8 cellular contexts compared by ENCODE assay signal in the genomic region with DNA sequence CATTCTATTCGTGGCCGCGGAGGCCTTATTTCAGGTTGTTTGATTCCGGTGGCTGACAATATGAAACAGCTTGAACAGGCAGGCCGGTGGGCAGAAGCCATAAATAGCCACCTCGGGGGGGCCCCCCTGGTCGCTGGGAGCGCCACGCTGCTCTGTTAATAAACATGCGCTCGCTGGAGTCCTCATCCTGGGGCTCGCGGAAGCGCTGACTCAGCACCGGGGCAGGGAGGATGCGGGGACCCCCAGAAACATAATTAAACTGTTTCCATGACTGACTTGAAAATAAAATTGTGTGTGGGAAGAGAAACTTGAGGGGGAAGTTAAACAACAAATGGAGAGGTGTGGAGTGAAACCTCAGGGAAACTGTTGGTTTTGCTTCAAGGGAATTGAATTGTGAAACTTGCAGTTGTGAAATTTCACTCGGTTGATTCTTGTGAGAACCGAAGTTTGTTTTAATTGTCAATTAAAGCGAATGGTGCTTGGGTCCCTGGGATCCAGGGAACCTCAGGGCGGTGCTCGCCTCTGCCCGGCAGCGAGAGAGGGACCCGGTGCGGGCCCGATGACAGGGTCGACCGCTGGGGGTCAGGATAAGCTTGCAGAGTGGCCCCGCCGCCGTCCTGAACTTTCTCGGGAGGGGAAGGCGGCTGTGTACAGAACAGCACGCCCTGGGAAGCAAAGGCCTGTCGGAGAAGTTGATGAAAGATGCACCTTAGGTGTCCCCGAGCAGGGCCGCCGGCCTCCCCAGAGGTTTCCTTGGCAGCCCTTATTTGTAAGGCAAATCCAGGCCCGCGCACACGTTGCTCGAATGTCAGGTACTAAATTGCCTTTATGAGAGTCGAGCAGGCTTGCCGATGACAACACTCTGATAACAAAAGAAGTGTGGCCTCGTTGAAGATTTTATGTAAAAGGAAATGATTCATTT.
DNase-seq lines count a peak whose midpoint lies in the region; ATAC-seq and TF ChIP-seq lines count a peak whose summit lies in the region.

No MANE protein-coding gene starts in this region.

- POLR2A ChIA-PET in activated naive CD8-positive, alpha-beta T cell treated with anti-CD3 and anti-CD28 coated beads, Interleukin-2, amount 10 ng/mL, durations not matched to agents 7 days and 5 days (lab: Charles Lee) = no interaction called here

- peak; percentile 15 for DNase-seq in NCI-H1092 treated with DMSO at 0.1 percent for 48 hours (lab: John Stamatoyannopoulos, UW)
- DNase-seq in activated naive CD8-positive, alpha-beta T cell treated with anti-CD3 and anti-CD28 coated beads, Interleukin-2, amount 10 ng/mL, durations not matched to agents 7 days and 5 days = peak; percentile 55
- DNase-seq in hippocampal formation (lab: John Stamatoyannopoulos, UW) = peak; percentile 32 to 69
- DNase-seq in retinal pigment epithelial cell (ENCODE audit: low read depth) = no peak
- DNase-seq in DMS114 treated with DMSO at 0.1 percent for 48 hours (lab: John Stamatoyannopoulos, UW; ENCODE audit: unreplicated experiment) = no peak
- no peak for DNase-seq in globus pallidus (ENCODE audit: low spot score)

- peak overlapping the region; percentile 86 for H3K4me3 Mint-ChIP-seq in activated naive CD8-positive, alpha-beta T cell treated with anti-CD3 and anti-CD28 coated beads, Interleukin-2, amount 10 ng/mL, durations not matched to agents 7 days and 5 days

- no peak overlapping the region for H3K27ac Mint-ChIP-seq in activated naive CD8-positive, alpha-beta T cell treated with anti-CD3 and anti-CD28 coated beads, Interleukin-2, amount 10 ng/mL, durations not matched to agents 7 days and 5 days

- peaks cover 15% of the 10 kb centered on the region for H3K4me1 Mint-ChIP-seq in activated naive CD8-positive, alpha-beta T cell treated with anti-CD3 and anti-CD28 coated beads, Interleukin-2, amount 10 ng/mL, durations not matched to agents 7 days and 5 days

- no peaks in the 10 kb centered on the region for H3K9me3 Mint-ChIP-seq in activated naive CD8-positive, alpha-beta T cell treated with anti-CD3 and anti-CD28 coated beads, Interleukin-2, amount 10 ng/mL, durations not matched to agents 7 days and 5 days

- peak overlapping the region; percentile 28 for H3K4me3 ChIP-seq in retinal pigment epithelial cell (ENCODE audit: low read length)

- H3K27me3 Mint-ChIP-seq in activated naive CD8-positive, alpha-beta T cell treated with anti-CD3 and anti-CD28 coated beads, Interleukin-2, amount 10 ng/mL, durations not matched to agents 7 days and 5 days = peaks cover 34% of the 10 kb centered on the region

- peak; percentile 58 for TF ChIP-seq CTCF in retinal pigment epithelial cell (conservative IDR thresholded peaks at IDR 0.05; ENCODE audit: low read depth, low read length)

- no peaks in the 10 kb centered on the region for H3K36me3 Mint-ChIP-seq in activated naive CD8-positive, alpha-beta T cell treated with anti-CD3 and anti-CD28 coated beads, Interleukin-2, amount 10 ng/mL, durations not matched to agents 7 days and 5 days

- peak; percentile 50 for ATAC-seq in GM18499 (IDR thresholded peaks at IDR 0.05; ENCODE audit: insufficient read depth, unreplicated experiment)
- ATAC-seq in HG02642 (IDR thresholded peaks at IDR 0.05; ENCODE audit: poor library complexity, unreplicated experiment) = peak; percentile 70
- peak; percentile 80 for ATAC-seq in activated naive CD8-positive, alpha-beta T cell treated with anti-CD3 and anti-CD28 coated beads, Interleukin-2, amount 10 ng/mL, durations not matched to agents 7 days and 5 days (ENCODE audit: low read depth)

Comparison
In these comparisons a context has a peak if more than half of its experiments do, and no peak if none do; other contexts are left out.
1. DNase-seq: peak in NCI-H1092 treated with DMSO at 0.1 percent for 48 hours (single experiment), activated naive CD8-positive, alpha-beta T cell treated with anti-CD3 and anti-CD28 coated beads, Interleukin-2, amount 10 ng/mL, durations not matched to agents 7 days and 5 days (single experiment) and hippocampal formation (2 of 2); none in retinal pigment epithelial cell (single experiment), DMS114 treated with DMSO at 0.1 percent for 48 hours (single experiment) and globus pallidus (single experiment).
2. Peak in every context shown above with its lines, with median percentiles within 50 percentile points of each other: ATAC-seq.